Comparison of ENCODE assay signal across 19 cellular contexts in genomic region chr20:37680420-37680819, GRCh38. TPM values are rescaled to one million over a fixed set of nuclear protein-coding genes. Genes with fewer than 3 reads are reported as not detected.
A peak's percentile ranks its signal among the peaks of the same experiment; 100 is the strongest.
DNase-seq lines count a peak whose midpoint lies in the region; ATAC-seq and TF ChIP-seq lines count a peak whose summit lies in the region.
"Had no signal": no experiment of that assay in that cellular context is flagged by ENCODE, and none has a peak within 500 bp of the region (broad histone marks: within the 10 kb centered on the region; RNA-seq: fewer than 3 reads in every experiment).

No MANE protein-coding gene starts in this region.

- no peak for TF ChIP-seq CTCF in OCI-LY3 (IDR thresholded peaks at IDR 0.05; ENCODE audit: low read depth, low read length)

- 0 out of 2 replicates have a peak overlapping the region, but pooled peaks have one; percentile 4 for H3K4me2 ChIP-seq in OCI-LY3 (ENCODE audit: low read length)

- no peaks in the 10 kb centered on the region for H3K36me3 ChIP-seq in OCI-LY3 (replicated peaks; ENCODE audit: low read depth, low read length)
- H3K36me3 ChIP-seq: HAP-1, neutrophil, upper lobe of left lung had no signal

- no peak for ATAC-seq in GM18517 (IDR thresholded peaks at IDR 0.05; ENCODE audit: unreplicated experiment)
- ATAC-seq: stimulated activated naive CD8-positive, alpha-beta T cell treated with anti-CD3 and anti-CD28 coated beads, Interleukin-15, Interleukin-2, amounts not matched to agents 100 U/mL and 50 U/mL, for 24 hours had no signal

- peak; percentile 59 for DNase-seq in ELR (ENCODE audit: low read depth)
- DNase-seq in epidermal melanocyte (ENCODE audit: insufficient read length, low spot score) = peak; percentile 16
- DNase-seq in myocyte (ENCODE audit: low read depth) = peak; percentile 18
- no peak for DNase-seq in DMS79 treated with DMSO at 0.1 percent for 48 hours (lab: John Stamatoyannopoulos, UW)
- DNase-seq in activated gamma-delta T cell (lab: John Stamatoyannopoulos, UW) = no peak
- no peak for DNase-seq in NCI-H2196 treated with DMSO at 0.1 percent for 48 hours (lab: John Stamatoyannopoulos, UW; ENCODE audit: unreplicated experiment)
- DNase-seq: activated CD4-positive, CD25-positive, alpha-beta regulatory T cell; activated gamma-delta T cell treated with Interleukin-2 at 50 U/mL for 16 hours; cortex of kidney; hippocampal formation; NCI-H1436 treated with DMSO at 0.1 percent for 48 hours; NCI-H226; retina; stimulated activated naive CD8-positive, alpha-beta T cell treated with anti-CD3 and anti-CD28 coated beads, Interleukin-15, Interleukin-2, amounts not matched to agents 100 U/mL and 50 U/mL, for 24 hours had no signal

- H2AFZ ChIP-seq in OCI-LY3 (ENCODE audit: low read depth, low read length) = no peak overlapping the region

- no peak overlapping the region for H3K4me3 ChIP-seq in OCI-LY3 (ENCODE audit: low read length)
- H3K4me3 ChIP-seq: HAP-1, upper lobe of left lung had no signal

- no peaks in the 10 kb centered on the region for H4K20me1 ChIP-seq in OCI-LY3 (ENCODE audit: insufficient read depth, low read length)

- H3K27me3 ChIP-seq in OCI-LY3 (ENCODE audit: low read depth, low read length) = peaks cover 56% of the 10 kb centered on the region
- H3K27me3 ChIP-seq: upper lobe of left lung had no signal

- H3K9me3 ChIP-seq in OCI-LY3 (ENCODE audit: insufficient read depth, low read length) = no peaks in the 10 kb centered on the region
- H3K9me3 ChIP-seq: HAP-1, neutrophil, upper lobe of left lung had no signal

- no peaks in the 10 kb centered on the region for H3K4me1 ChIP-seq in OCI-LY3 (ENCODE audit: low read length)
- H3K4me1 ChIP-seq: HAP-1 had no signal

- H3K27ac ChIP-seq in OCI-LY3 (ENCODE audit: low read length) = no peak overlapping the region
- H3K27ac ChIP-seq: neutrophil, upper lobe of left lung had no signal

- H3K79me2 ChIP-seq in OCI-LY3 (ENCODE audit: low read length) = no peaks in the 10 kb centered on the region

- H3K9ac ChIP-seq in OCI-LY3 (ENCODE audit: low read length) = no peak overlapping the region

RNA-seq across cellular contexts. Expression of gene CTNNBL1, which starts 13.4 kb away (rescaled TPM):
- 27.8 and 30.4 TPM in 2 replicates for total RNA-seq in myocyte
- polyA plus RNA-seq in myocyte (2012) = 48.3 TPM

Comparison
In these comparisons a context has a peak if more than half of its experiments do, and no peak if none do; other contexts are left out.
1. DNase-seq: peak in ELR (single experiment), epidermal melanocyte (single experiment) and myocyte (single experiment); none in DMS79 treated with DMSO at 0.1 percent for 48 hours (single experiment), activated gamma-delta T cell (single experiment) and NCI-H2196 treated with DMSO at 0.1 percent for 48 hours (single experiment).